14 cellular contexts compared by ENCODE assay signal in genomic region chr11:125262194-125262824, GRCh38.
DNase-seq lines count a peak whose midpoint lies in the region; ATAC-seq and TF ChIP-seq lines count a peak whose summit lies in the region.
"Had no signal": no experiment of that assay in that cellular context is flagged by ENCODE, and none has a peak within 500 bp of the region (broad histone marks: within the 10 kb centered on the region; RNA-seq: fewer than 3 reads in every experiment).

No MANE protein-coding gene starts in this region.

- peak overlapping the region; percentile 4 for H3K18ac ChIP-seq in trophoblast cell (ENCODE audit: low read length)

- H3K4me1 Mint-ChIP-seq in GM23338, result peaks cover 45% of the 10 kb centered on the region
- H3K4me1 Mint-ChIP-seq: activated B cell treated with CpG ODN at 0.5 μM for 24 hours; activated naive CD8-positive, alpha-beta T cell treated with anti-CD3 and anti-CD28 coated beads, Interleukin-2, amount 10 ng/mL, durations not matched to agents 7 days and 5 days had no signal

- H3K9me3 Mint-ChIP-seq in GM23338, result no peaks in the 10 kb centered on the region
- H3K9me3 Mint-ChIP-seq: activated B cell treated with CpG ODN at 0.5 μM for 24 hours; activated naive CD8-positive, alpha-beta T cell treated with anti-CD3 and anti-CD28 coated beads, Interleukin-2, amount 10 ng/mL, durations not matched to agents 7 days and 5 days had no signal

- H3K79me2 ChIP-seq in GM23338 (replicated peaks; ENCODE audit: insufficient read depth), result no peaks in the 10 kb centered on the region
- H3K79me2 ChIP-seq in trophoblast cell (ENCODE audit: control insufficient read depth, insufficient read depth, low read length, poor library complexity), result no peaks in the 10 kb centered on the region

- H2BK12ac ChIP-seq in trophoblast cell (ENCODE audit: low read length), result peak overlapping the region; percentile 29

- no peaks in the 10 kb centered on the region; the same call in 1 of the 2 replicates for H3K9me2 ChIP-seq in GM23338 (ENCODE audit: insufficient read depth)

- peak overlapping the region; percentile 53 for H3K4me3 Mint-ChIP-seq in GM23338
- H3K4me3 Mint-ChIP-seq: activated B cell treated with CpG ODN at 0.5 μM for 24 hours; activated naive CD8-positive, alpha-beta T cell treated with anti-CD3 and anti-CD28 coated beads, Interleukin-2, amount 10 ng/mL, durations not matched to agents 7 days and 5 days had no signal

- peak overlapping the region; percentile 14 for H2AK5ac ChIP-seq in trophoblast cell (ENCODE audit: low read length)

- H4K8ac ChIP-seq in trophoblast cell (ENCODE audit: low read depth, low read length), result peak overlapping the region; percentile 1

- no peak overlapping the region for H3K9ac ChIP-seq in trophoblast cell (ENCODE audit: low read length)

- TF ChIP-seq POLR2A in Peyer's patch (IDR thresholded peaks at IDR 0.05), result no peak

- peak overlapping the region; percentile 99 for H2AFZ ChIP-seq in GM23338
- no peak overlapping the region for H2AFZ ChIP-seq in trophoblast cell (ENCODE audit: insufficient read depth, low read length, poor library complexity)

- H3K36me3 ChIP-seq in GM23338 (ENCODE audit: insufficient read depth) (no peaks in the 10 kb centered on the region), Peyer's patch (no peaks in the 10 kb centered on the region), trophoblast cell (ENCODE audit: control insufficient read depth in 1 of 2, insufficient read depth in 2 of 2, low read length in 2 of 2) (no peaks in the 10 kb centered on the region)
- H3K36me3 ChIP-seq: pancreas had no signal

- H4K12ac ChIP-seq in trophoblast cell (ENCODE audit: low read depth, low read length), result no peak overlapping the region

- H2BK5ac ChIP-seq in trophoblast cell (ENCODE audit: low read depth, low read length, poor library complexity), result peak overlapping the region; percentile 0

- peaks cover 27% of the 10 kb centered on the region for H3K27me3 Mint-ChIP-seq in GM23338 (ENCODE audit: insufficient read depth, low read depth, poor library complexity)

- peak overlapping the region; percentile 6 for H3K14ac ChIP-seq in trophoblast cell (ENCODE audit: low read length)

- H4K20me1 ChIP-seq in GM23338 (replicated peaks; ENCODE audit: insufficient read depth), result no peaks in the 10 kb centered on the region

- no peak for DNase-seq in GM23338 (ENCODE audit: low spot score)
- DNase-seq in Peyer's patch, result no peak
- peak; percentile 36 to 67 (median 59) for DNase-seq in right cardiac atrium
- no peak for DNase-seq in trophoblast cell
- no peak for DNase-seq in KG1 (lab: John Stamatoyannopoulos, UW)
- DNase-seq in NCI-H524 treated with DMSO at 0.1 percent for 48 hours (lab: John Stamatoyannopoulos, UW), result no peak
- DNase-seq: activated B cell treated with CpG ODN at 0.5 μM for 24 hours; activated CD8-positive, alpha-beta memory T cell treated with anti-CD3 and anti-CD28 coated beads, Interleukin-2, amount 50 U/mL, for 48 hours; activated naive CD8-positive, alpha-beta T cell treated with anti-CD3 and anti-CD28 coated beads, Interleukin-2, amount 10 ng/mL, durations not matched to agents 7 days and 5 days; left cardiac atrium; pancreas had no signal

- H3K27ac ChIP-seq in GM23338 (ENCODE audit: low read depth) (no peak overlapping the region), Peyer's patch (peak overlapping the region in 3 of 4 donors; percentile 42 to 71 (median 52)), right cardiac atrium (ENCODE audit: low read length) (no peak overlapping the region), trophoblast cell (ENCODE audit: low read depth, low read length) (peak overlapping the region; percentile 82)
- H3K27ac ChIP-seq: C4-2B, pancreas had no signal

- peaks cover 25% of the 10 kb centered on the region for H3K79me1 ChIP-seq in trophoblast cell (ENCODE audit: low read length)

- H3K4ac ChIP-seq in trophoblast cell (ENCODE audit: low read depth, low read length), result no peak overlapping the region

- H2BK120ac ChIP-seq in trophoblast cell (ENCODE audit: insufficient read depth, low read length, poor library complexity), result peak overlapping the region; percentile 57

- 49% methylated on average over 20 of the region's 20 CpGs for WGBS in right cardiac atrium
- WGBS in trophoblast cell (ENCODE audit: extremely low coverage, insufficient coverage, insufficient read length), result no CpG with 5 or more reads among the region's 20 CpGs

- H3K36me3 Mint-ChIP-seq in GM23338 (ENCODE audit: low read depth), result no peaks in the 10 kb centered on the region
- H3K36me3 Mint-ChIP-seq: activated naive CD8-positive, alpha-beta T cell treated with anti-CD3 and anti-CD28 coated beads, Interleukin-2, amount 10 ng/mL, durations not matched to agents 7 days and 5 days had no signal

- H3K27me3 ChIP-seq in GM23338 (ENCODE audit: insufficient read depth), result peaks cover 35% of the 10 kb centered on the region
- no peaks in the 10 kb centered on the region for H3K27me3 ChIP-seq in Peyer's patch
- H3K27me3 ChIP-seq in right cardiac atrium (ENCODE audit: control insufficient read depth, insufficient read depth), result no peaks in the 10 kb centered on the region
- H3K27me3 ChIP-seq in trophoblast cell (ENCODE audit: insufficient read depth, low read length), result no peaks in the 10 kb centered on the region
- H3K27me3 ChIP-seq: pancreas had no signal

- TF ChIP-seq CTCF in GM23338 (conservative IDR thresholded peaks at IDR 0.05; ENCODE audit: low read depth in 2 of 2) (no peak), Peyer's patch (IDR thresholded peaks at IDR 0.05) (no peak)

- no peaks in the 10 kb centered on the region for H3F3A ChIP-seq in GM23338 (replicated peaks; ENCODE audit: low read depth)

- peaks cover 25% of the 10 kb centered on the region; the same call in 1 of the 2 replicates for H3K4me1 ChIP-seq in GM23338 (ENCODE audit: insufficient read depth)
- peaks cover 0 to 17% (median 0%) of the 10 kb centered on the region in 4 donors for H3K4me1 ChIP-seq in Peyer's patch
- H3K4me1 ChIP-seq in right cardiac atrium (ENCODE audit: control insufficient read depth, insufficient read depth, low read length), result peaks cover 4% of the 10 kb centered on the region
- peaks cover 27 to 33% of the 10 kb centered on the region in 2 experiments for H3K4me1 ChIP-seq in trophoblast cell (ENCODE audit: control insufficient read depth in 1 of 2, insufficient read depth in 2 of 2, low read length in 2 of 2)
- H3K4me1 ChIP-seq: pancreas had no signal

- intact Hi-C loops in right cardiac atrium (cut with DNase I), result no loop called here

- peak overlapping the region; percentile 68 for H4K91ac ChIP-seq in trophoblast cell (ENCODE audit: low read depth, low read length)

- H3K23ac ChIP-seq in trophoblast cell (ENCODE audit: low read length), result no peak overlapping the region

- peak; percentile 7 for ATAC-seq in GM23338
- ATAC-seq in right cardiac atrium, result peak in 1 of 2 donors; percentile 10
- ATAC-seq in GM18520 (IDR thresholded peaks at IDR 0.05; ENCODE audit: unreplicated experiment), result no peak
- no peak for ATAC-seq in GM18861 (IDR thresholded peaks at IDR 0.05; ENCODE audit: unreplicated experiment)

- H3K4me2 ChIP-seq in GM23338, result peak overlapping the region; percentile 89
- H3K4me2 ChIP-seq in trophoblast cell (ENCODE audit: low read length), result peak overlapping the region; percentile 53

- H3K9me3 ChIP-seq in Peyer's patch (no peaks in the 10 kb centered on the region), right cardiac atrium (ENCODE audit: control insufficient read depth, low read length) (no peaks in the 10 kb centered on the region), trophoblast cell (ENCODE audit: insufficient read depth, low read depth, low read length) (peaks cover 2% of the 10 kb centered on the region)
- H3K9me3 ChIP-seq: pancreas had no signal

- peak overlapping the region; percentile 49 for H3K4me3 ChIP-seq in GM23338
- H3K4me3 ChIP-seq in Peyer's patch, result no peak overlapping the region
- H3K4me3 ChIP-seq in right cardiac atrium (ENCODE audit: low read length), result no peak overlapping the region
- no peak overlapping the region for H3K4me3 ChIP-seq in trophoblast cell (ENCODE audit: low read depth, low read length)
- H3K4me3 ChIP-seq: pancreas had no signal

- peak overlapping the region; percentile 42; the same call in 1 of the 2 replicates for H3K27ac Mint-ChIP-seq in GM23338
- H3K27ac Mint-ChIP-seq: activated B cell treated with CpG ODN at 0.5 μM for 24 hours; activated naive CD8-positive, alpha-beta T cell treated with anti-CD3 and anti-CD28 coated beads, Interleukin-2, amount 10 ng/mL, durations not matched to agents 7 days and 5 days had no signal

TF ChIP-seq in GM23338, 12 proteins besides CTCF, POLR2A, EP300 and RAD21 (continues in another document):
- no peak for TF ChIP-seq STAT1 (IDR thresholded peaks at IDR 0.05; ENCODE audit: unreplicated experiment)
- TF ChIP-seq ZNF114 (CRISPR knock-in tag; IDR thresholded peaks at IDR 0.05), result no peak
- no peak for TF ChIP-seq CREB1 (CRISPR knock-in tag; IDR thresholded peaks at IDR 0.05; ENCODE audit: low read depth)
- TF ChIP-seq NANOG (IDR thresholded peaks at IDR 0.05; ENCODE audit: borderline replicate concordance), result no peak
- no peak for TF ChIP-seq ZNF331 (CRISPR knock-in tag; IDR thresholded peaks at IDR 0.05; ENCODE audit: low read depth)
- no peak for TF ChIP-seq REST (IDR thresholded peaks at IDR 0.05; ENCODE audit: unreplicated experiment)
- TF ChIP-seq JUNB (IDR thresholded peaks at IDR 0.05; ENCODE audit: unreplicated experiment), result no peak
- TF ChIP-seq EZH2 (IDR thresholded peaks at IDR 0.05; ENCODE audit: low read depth, unreplicated experiment), result no peak

Comparison
In these comparisons a context has a peak if more than half of its experiments do, and no peak if none do; other contexts are left out.
1. DNase-seq: peak in right cardiac atrium (3 of 3); none in GM23338 (single experiment), Peyer's patch (0 of 3), trophoblast cell (0 of 2), KG1 (single experiment) and NCI-H524 treated with DMSO at 0.1 percent for 48 hours (single experiment).
2. H3K27ac ChIP-seq: peak in Peyer's patch (3 of 4) and trophoblast cell (single experiment); none in GM23338 (single experiment) and right cardiac atrium (single experiment).